In genomic region chr12:122137229-122137628, GRCh38 we compare ENCODE assay signal across 18 cellular contexts. TPM values are rescaled to one million over a fixed set of nuclear protein-coding genes. Genes with fewer than 3 reads are reported as not detected.
A peak's percentile ranks its signal among the peaks of the same experiment; 100 is the strongest.
DNase-seq lines count a peak whose midpoint lies in the region; ATAC-seq and TF ChIP-seq lines count a peak whose summit lies in the region.
"Had no signal": no experiment of that assay in that cellular context is flagged by ENCODE, and none has a peak within 500 bp of the region (broad histone marks: within the 10 kb centered on the region; RNA-seq: fewer than 3 reads in every experiment).

No MANE protein-coding gene starts in this region.

- peak; percentile 79 for TF ChIP-seq CTCF in endodermal cell (conservative IDR thresholded peaks at IDR 0.05)
- no peak for TF ChIP-seq CTCF in parathyroid adenoma (IDR thresholded peaks at IDR 0.05)

- peaks cover 2% of the 10 kb centered on the region for H3K79me2 ChIP-seq in parathyroid adenoma

- DNase-seq in DMS79 treated with DMSO at 0.1 percent for 48 hours (lab: John Stamatoyannopoulos, UW) (peak; percentile 20), DMS79 (lab: John Stamatoyannopoulos, UW) (no peak), NCI-H2171 treated with DMSO at 0.1 percent for 48 hours (lab: John Stamatoyannopoulos, UW) (peak; percentile 75), endodermal cell (peak; percentile 90), pons (ENCODE audit: low spot score) (no peak), D341Med (ENCODE audit: low spot score) (no peak), Right ventricle myocardium superior (no peak)
- DNase-seq: activated naive CD8-positive, alpha-beta T cell treated with anti-CD3 and anti-CD28 coated beads, Interleukin-2, amount 10 ng/mL, durations not matched to agents 7 days and 5 days; KG1; NK-92 treated with Interleukin-12 subunit alpha and Interleukin-12 subunit beta, amount 100 ng/mL, for 24 hours; occipital lobe had no signal

- H3K9me3 Mint-ChIP-seq in endodermal cell: peaks cover 9% of the 10 kb centered on the region
- H3K9me3 Mint-ChIP-seq: activated naive CD8-positive, alpha-beta T cell treated with anti-CD3 and anti-CD28 coated beads, Interleukin-2, amount 10 ng/mL, durations not matched to agents 7 days and 5 days; memory B cell had no signal

- no peak for ATAC-seq in Right ventricle myocardium superior (ENCODE audit: poor library complexity)

- H3K4me3 ChIP-seq in endodermal cell (ENCODE audit: low read length) (no peak overlapping the region), parathyroid adenoma (ENCODE audit: low read depth, low read length) (no peak overlapping the region)
- H3K4me3 ChIP-seq: SK-N-MC had no signal

- H3K27ac ChIP-seq in endodermal cell (ENCODE audit: low read depth, low read length) (no peak overlapping the region), parathyroid adenoma (no peak overlapping the region)
- H3K27ac ChIP-seq: SK-N-MC had no signal

- intact Hi-C loops in Right ventricle myocardium superior (cut with DNase I): no loop called here

- peaks cover 8% of the 10 kb centered on the region for H3K9me3 ChIP-seq in endodermal cell (ENCODE audit: control insufficient read depth, low read length)
- no peaks in the 10 kb centered on the region for H3K9me3 ChIP-seq in parathyroid adenoma (ENCODE audit: control insufficient read depth, low read length)
- H3K9me3 ChIP-seq: Caco-2 had no signal

- H3K4me1 Mint-ChIP-seq in endodermal cell: no peaks in the 10 kb centered on the region
- H3K4me1 Mint-ChIP-seq: memory B cell had no signal

- H3K4me3 Mint-ChIP-seq in endodermal cell: no peak overlapping the region
- H3K4me3 Mint-ChIP-seq: activated naive CD8-positive, alpha-beta T cell treated with anti-CD3 and anti-CD28 coated beads, Interleukin-2, amount 10 ng/mL, durations not matched to agents 7 days and 5 days; memory B cell had no signal

- H3K27me3 ChIP-seq in endodermal cell (ENCODE audit: control insufficient read depth, insufficient read depth, low read length, poor library complexity, severe bottlenecking): no peaks in the 10 kb centered on the region
- no peaks in the 10 kb centered on the region for H3K27me3 ChIP-seq in parathyroid adenoma (ENCODE audit: control insufficient read depth, insufficient read depth, low read length)

- no peak overlapping the region for H3K9ac ChIP-seq in endodermal cell (ENCODE audit: extremely low read depth, low read length, poor library complexity, severe bottlenecking)
- no peak overlapping the region for H3K9ac ChIP-seq in parathyroid adenoma

- peaks cover 43% of the 10 kb centered on the region for H3K36me3 Mint-ChIP-seq in endodermal cell (ENCODE audit: low read depth)

- no peaks in the 10 kb centered on the region for H3K27me3 Mint-ChIP-seq in endodermal cell (ENCODE audit: insufficient read depth)
- H3K27me3 Mint-ChIP-seq: activated naive CD8-positive, alpha-beta T cell treated with anti-CD3 and anti-CD28 coated beads, Interleukin-2, amount 10 ng/mL, durations not matched to agents 7 days and 5 days; memory B cell had no signal

- H3K27ac Mint-ChIP-seq in endodermal cell: no peak overlapping the region
- H3K27ac Mint-ChIP-seq: activated naive CD8-positive, alpha-beta T cell treated with anti-CD3 and anti-CD28 coated beads, Interleukin-2, amount 10 ng/mL, durations not matched to agents 7 days and 5 days; memory B cell had no signal

- H3K4me1 ChIP-seq in endodermal cell (ENCODE audit: control insufficient read depth, insufficient read depth, low read length): no peaks in the 10 kb centered on the region
- peaks cover 9% of the 10 kb centered on the region for H3K4me1 ChIP-seq in parathyroid adenoma
- H3K4me1 ChIP-seq: Caco-2 had no signal

- peaks cover 21% of the 10 kb centered on the region for H3K36me3 ChIP-seq in endodermal cell (ENCODE audit: control insufficient read depth, insufficient read depth, low read length)
- no peaks in the 10 kb centered on the region for H3K36me3 ChIP-seq in parathyroid adenoma (ENCODE audit: control insufficient read depth, insufficient read depth, low read length)

- peak overlapping the region; percentile 30 for H2AFZ ChIP-seq in parathyroid adenoma

- 70 to 76% methylated on average over 9 to 10 of the region's 10 CpGs for WGBS in endodermal cell (ENCODE audit: insufficient coverage in 1 of 2, insufficient read length in 1 of 2), 2 experiments

- H3K4me2 ChIP-seq in parathyroid adenoma (ENCODE audit: low read length): no peak overlapping the region

RNA-seq across cellular contexts. Expression of gene IL31, which starts 36.8 kb away (rescaled TPM):
- total RNA-seq in endodermal cell (not detected), Right ventricle myocardium superior (not detected)
- not detected for polyA plus RNA-seq in endodermal cell (2013, experiment 1 of 2)
- polyA plus RNA-seq in endodermal cell (2013, experiment 2 of 2): not detected
- total RNA-seq: A172; activated naive CD8-positive, alpha-beta T cell treated with anti-CD3 and anti-CD28 coated beads, Interleukin-2, amount 10 ng/mL, durations not matched to agents 7 days and 5 days; Caco-2; cerebellum; occipital lobe; temporal lobe had no signal

RNA-seq across cellular contexts. Expression of gene LRRC43, which starts 45.7 kb away (rescaled TPM):
- total RNA-seq in endodermal cell (1 to 10 TPM; 1.5 to 2.4 TPM), Right ventricle myocardium superior (0.81 TPM)
- 1.2 TPM for polyA plus RNA-seq in endodermal cell (2013, experiment 1 of 2)
- polyA plus RNA-seq in endodermal cell (2013, experiment 2 of 2): 0.79 TPM
- total RNA-seq: A172 had no signal

RNA-seq across cellular contexts. Expression of gene MLXIP, which starts 58.7 kb away (rescaled TPM):
- total RNA-seq in endodermal cell: 10 to 100 TPM; 27.4 to 32.2 TPM
- polyA plus RNA-seq in endodermal cell (2013, experiment 1 of 2): 21.0 TPM
- 18.5 TPM for polyA plus RNA-seq in endodermal cell (2013, experiment 2 of 2)
- 22.6 TPM for total RNA-seq in Right ventricle myocardium superior

Comparison
In these comparisons a context has a peak if more than half of its experiments do, and no peak if none do; other contexts are left out.
1. DNase-seq: peak in DMS79 treated with DMSO at 0.1 percent for 48 hours (single experiment), NCI-H2171 treated with DMSO at 0.1 percent for 48 hours (single experiment) and endodermal cell (single experiment); none in DMS79 (single experiment), pons (single experiment), D341Med (single experiment) and Right ventricle myocardium superior (single experiment).